Comparison of ENCODE assay signal across 21 cellular contexts in genomic region chr14:66910306-66910705, GRCh38.
"Had no signal": no experiment of that assay in that cellular context is flagged by ENCODE, and none has a peak within 500 bp of the region (broad histone marks: within the 10 kb centered on the region; RNA-seq: fewer than 3 reads in every experiment).

No MANE protein-coding gene starts in this region.

- ATAC-seq: activated CD8-positive, alpha-beta memory T cell treated with anti-CD3 and anti-CD28 coated beads, Interleukin-2, amount 10 ng/mL, durations not matched to agents 7 days and 5 days; activated CD8-positive, alpha-beta T cell treated with anti-CD3 and anti-CD28 coated beads for 36 hours; activated naive CD4-positive, alpha-beta T cell treated with anti-CD3 and anti-CD28 coated beads, Interleukin-2, amount 50 U/mL, for 72 hours; gastroesophageal sphincter; left cardiac atrium; natural killer cell treated with Interleukin-12 subunit alpha and Interleukin-12 subunit beta and Interleukin-15 and Interleukin-18, amount 100 ng/mL, for 72 hours; stimulated activated naive CD8-positive, alpha-beta T cell treated with anti-CD3 and anti-CD28 coated beads, Interleukin-15, Interleukin-2, amounts not matched to agents 100 U/mL and 50 U/mL, for 24 hours; upper lobe of right lung had no signal

- DNase-seq: activated CD4-positive, alpha-beta T cell treated with anti-CD3 and anti-CD28 coated beads, Interleukin-2, amount 10 ng/mL, durations not matched to agents 7 days and 5 days; activated CD4-positive, CD25-positive, alpha-beta regulatory T cell treated with anti-CD3 and anti-CD28 coated beads, Interleukin-2, amount 50 U/mL, for 72 hours; activated CD8-positive, alpha-beta memory T cell treated with anti-CD3 and anti-CD28 coated beads, Interleukin-2, amount 10 ng/mL, durations not matched to agents 7 days and 5 days; activated CD8-positive, alpha-beta T cell treated with anti-CD3 and anti-CD28 coated beads for 36 hours; head of caudate nucleus; islet precursor cell; left cardiac atrium; ovary; stimulated activated CD4-positive, alpha-beta T cell treated with anti-CD3 and anti-CD28 coated beads, Interleukin-12 subunit alpha, Interleukin-12 subunit beta, amount 100 ng/mL, for 4 hours; stimulated activated CD4-positive, alpha-beta T cell treated with anti-CD3 and anti-CD28 coated beads, Interleukin-4, amount 100 ng/mL, for 4 hours; stimulated activated naive CD8-positive, alpha-beta T cell treated with anti-CD3 and anti-CD28 coated beads, Interleukin-15, Interleukin-2, amounts not matched to agents 100 U/mL and 50 U/mL, for 24 hours; thyroid gland; upper lobe of right lung had no signal

- H3K4me3 ChIP-seq: breast epithelium, coronary artery, gastroesophageal sphincter, ovary, prostate gland, right atrium auricular region, thyroid gland, upper lobe of right lung had no signal

- H3K36me3 ChIP-seq: breast epithelium, gastroesophageal sphincter, ovary, prostate gland, right atrium auricular region, thyroid gland, upper lobe of right lung had no signal

- H3K27ac ChIP-seq: breast epithelium, coronary artery, gastroesophageal sphincter, ovary, prostate gland, right atrium auricular region, thyroid gland, upper lobe of right lung, VCaP had no signal

- H3K27me3 ChIP-seq: breast epithelium, gastroesophageal sphincter, ovary, right atrium auricular region, thyroid gland, upper lobe of right lung had no signal

- H3K4me1 ChIP-seq: breast epithelium, gastroesophageal sphincter, prostate gland, right atrium auricular region, thyroid gland, upper lobe of right lung had no signal

- H3K9me3 ChIP-seq: breast epithelium, gastroesophageal sphincter, ovary, prostate gland, right atrium auricular region, thyroid gland, upper lobe of right lung had no signal
